1 cellular context compared by ENCODE assay signal in the genomic region with DNA sequence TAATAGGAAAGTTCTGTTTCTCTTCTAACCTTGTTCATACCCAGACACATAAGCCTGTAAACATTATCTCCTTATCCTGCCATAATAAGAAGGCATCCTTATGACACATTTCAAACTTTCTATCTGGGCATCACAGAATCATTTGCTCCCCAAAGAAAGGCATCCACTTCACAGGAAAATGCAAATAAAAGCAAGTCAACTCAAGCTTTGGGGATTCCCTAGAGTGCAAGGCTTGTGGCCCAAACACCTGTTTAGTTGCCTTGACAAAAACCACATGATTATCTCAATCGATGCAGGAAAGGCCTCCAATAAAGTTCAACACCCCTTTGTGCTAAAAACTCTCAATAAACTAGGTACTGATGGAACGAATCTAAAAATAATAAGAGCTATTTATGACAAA.
A peak's percentile ranks its signal among the peaks of the same experiment; 100 is the strongest.
TF ChIP-seq lines count a peak whose summit lies in the region.

No MANE protein-coding gene starts in this region.

TF ChIP-seq in GM12878, 131 proteins besides CTCF, POLR2A, EP300 and RAD21 (continued from another document and continues in another):
- TF ChIP-seq, protein P1, sequence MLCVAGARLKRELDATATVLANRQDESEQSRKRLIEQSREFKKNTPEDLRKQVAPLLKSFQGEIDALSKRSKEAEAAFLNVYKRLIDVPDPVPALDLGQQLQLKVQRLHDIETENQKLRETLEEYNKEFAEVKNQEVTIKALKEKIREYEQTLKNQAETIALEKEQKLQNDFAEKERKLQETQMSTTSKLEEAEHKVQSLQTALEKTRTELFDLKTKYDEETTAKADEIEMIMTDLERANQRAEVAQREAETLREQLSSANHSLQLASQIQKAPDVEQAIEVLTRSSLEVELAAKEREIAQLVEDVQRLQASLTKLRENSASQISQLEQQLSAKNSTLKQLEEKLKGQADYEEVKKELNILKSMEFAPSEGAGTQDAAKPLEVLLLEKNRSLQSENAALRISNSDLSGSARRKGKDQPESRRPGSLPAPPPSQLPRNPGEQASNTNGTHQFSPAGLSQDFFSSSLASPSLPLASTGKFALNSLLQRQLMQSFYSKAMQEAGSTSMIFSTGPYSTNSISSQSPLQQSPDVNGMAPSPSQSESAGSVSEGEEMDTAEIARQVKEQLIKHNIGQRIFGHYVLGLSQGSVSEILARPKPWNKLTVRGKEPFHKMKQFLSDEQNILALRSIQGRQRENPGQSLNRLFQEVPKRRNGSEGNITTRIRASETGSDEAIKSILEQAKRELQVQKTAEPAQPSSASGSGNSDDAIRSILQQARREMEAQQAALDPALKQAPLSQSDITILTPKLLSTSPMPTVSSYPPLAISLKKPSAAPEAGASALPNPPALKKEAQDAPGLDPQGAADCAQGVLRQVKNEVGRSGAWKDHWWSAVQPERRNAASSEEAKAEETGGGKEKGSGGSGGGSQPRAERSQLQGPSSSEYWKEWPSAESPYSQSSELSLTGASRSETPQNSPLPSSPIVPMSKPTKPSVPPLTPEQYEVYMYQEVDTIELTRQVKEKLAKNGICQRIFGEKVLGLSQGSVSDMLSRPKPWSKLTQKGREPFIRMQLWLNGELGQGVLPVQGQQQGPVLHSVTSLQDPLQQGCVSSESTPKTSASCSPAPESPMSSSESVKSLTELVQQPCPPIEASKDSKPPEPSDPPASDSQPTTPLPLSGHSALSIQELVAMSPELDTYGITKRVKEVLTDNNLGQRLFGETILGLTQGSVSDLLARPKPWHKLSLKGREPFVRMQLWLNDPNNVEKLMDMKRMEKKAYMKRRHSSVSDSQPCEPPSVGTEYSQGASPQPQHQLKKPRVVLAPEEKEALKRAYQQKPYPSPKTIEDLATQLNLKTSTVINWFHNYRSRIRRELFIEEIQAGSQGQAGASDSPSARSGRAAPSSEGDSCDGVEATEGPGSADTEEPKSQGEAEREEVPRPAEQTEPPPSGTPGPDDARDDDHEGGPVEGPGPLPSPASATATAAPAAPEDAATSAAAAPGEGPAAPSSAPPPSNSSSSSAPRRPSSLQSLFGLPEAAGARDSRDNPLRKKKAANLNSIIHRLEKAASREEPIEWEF (IDR thresholded peaks at IDR 0.05; ENCODE audit: insufficient replicate concordance, low read depth, low read length), result no peak
- TF ChIP-seq MEF2B (IDR thresholded peaks at IDR 0.05; ENCODE audit: partially characterized antibody, poor library complexity, severe bottlenecking) (peak; percentile 79), NR2C2 (IDR thresholded peaks at IDR 0.05; ENCODE audit: borderline replicate concordance, control insufficient read depth, insufficient read length, low read depth) (no peak), ASH2L (IDR thresholded peaks at IDR 0.05; ENCODE audit: borderline replicate concordance, low read depth) (no peak), MEF2A (IDR thresholded peaks at IDR 0.05; ENCODE audit: insufficient read depth, low read depth, low read length) (no peak), NR2C1 (IDR thresholded peaks at IDR 0.05) (no peak), KLF5 (IDR thresholded peaks at IDR 0.05; ENCODE audit: partially characterized antibody) (no peak), TCF12 (IDR thresholded peaks at IDR 0.05; ENCODE audit: low read depth, low read length) (peak; percentile 83), RELA (IDR thresholded peaks at IDR 0.05; ENCODE audit: borderline replicate concordance, partially characterized antibody) (no peak), SPI1 (IDR thresholded peaks at IDR 0.05; ENCODE audit: borderline replicate concordance, insufficient read depth, low read depth, low read length) (no peak), NFYA (IDR thresholded peaks at IDR 0.05; ENCODE audit: borderline replicate concordance, low read depth, low read length) (no peak), MTA2 (IDR thresholded peaks at IDR 0.05; ENCODE audit: low read depth) (peak; percentile 77), TCF3 (IDR thresholded peaks at IDR 0.05; ENCODE audit: borderline replicate concordance, insufficient read depth, low read depth, low read length) (peak; percentile 83; the same call in 1 of the 2 replicates), SMC3 (IDR thresholded peaks at IDR 0.05; ENCODE audit: borderline replicate concordance, low read length) (no peak), IKZF2 (IDR thresholded peaks at IDR 0.05) (peak; percentile 77), WRNIP1 (IDR thresholded peaks at IDR 0.05; ENCODE audit: borderline replicate concordance, low read depth, low read length) (no peak), SP1 (IDR thresholded peaks at IDR 0.05; ENCODE audit: low read depth, low read length) (no peak), NRF1 (conservative IDR thresholded peaks at IDR 0.05; ENCODE audit: low read depth, low read length) (no peak), ZBED1 (IDR thresholded peaks at IDR 0.05; ENCODE audit: borderline replicate concordance) (no peak), YY1 (IDR thresholded peaks at IDR 0.05; ENCODE audit: low read depth, low read length) (no peak), ZSCAN29 (IDR thresholded peaks at IDR 0.05) (no peak), RAD51 (IDR thresholded peaks at IDR 0.05) (no peak), CEBPB (IDR thresholded peaks at IDR 0.05; ENCODE audit: borderline replicate concordance in 1 of 2, low read depth in 2 of 2, low read length in 2 of 2) (no peak), CREB1 (IDR thresholded peaks at IDR 0.05; ENCODE audit: low read depth) (no peak), SMARCA5 (IDR thresholded peaks at IDR 0.05) (no peak), DPF2 (IDR thresholded peaks at IDR 0.05) (0 out of 2 replicates have a peak, but pooled peaks have one; percentile 46), SIX5 (IDR thresholded peaks at IDR 0.05; ENCODE audit: low read depth, low read length, severe bottlenecking) (no peak), HDGF (IDR thresholded peaks at IDR 0.05) (no peak), BACH1 (IDR thresholded peaks at IDR 0.05; ENCODE audit: borderline replicate concordance) (no peak), SMAD5 (IDR thresholded peaks at IDR 0.05; ENCODE audit: low read depth) (no peak), CREM (IDR thresholded peaks at IDR 0.05; ENCODE audit: low read depth) (no peak), BHLHE40 (IDR thresholded peaks at IDR 0.05; ENCODE audit: borderline replicate concordance in 1 of 2, low read depth in 2 of 2, low read length in 1 of 2) (no peak), SREBF2 (IDR thresholded peaks at IDR 0.05; ENCODE audit: low read length) (no peak)
- TF ChIP-seq, protein P2, sequence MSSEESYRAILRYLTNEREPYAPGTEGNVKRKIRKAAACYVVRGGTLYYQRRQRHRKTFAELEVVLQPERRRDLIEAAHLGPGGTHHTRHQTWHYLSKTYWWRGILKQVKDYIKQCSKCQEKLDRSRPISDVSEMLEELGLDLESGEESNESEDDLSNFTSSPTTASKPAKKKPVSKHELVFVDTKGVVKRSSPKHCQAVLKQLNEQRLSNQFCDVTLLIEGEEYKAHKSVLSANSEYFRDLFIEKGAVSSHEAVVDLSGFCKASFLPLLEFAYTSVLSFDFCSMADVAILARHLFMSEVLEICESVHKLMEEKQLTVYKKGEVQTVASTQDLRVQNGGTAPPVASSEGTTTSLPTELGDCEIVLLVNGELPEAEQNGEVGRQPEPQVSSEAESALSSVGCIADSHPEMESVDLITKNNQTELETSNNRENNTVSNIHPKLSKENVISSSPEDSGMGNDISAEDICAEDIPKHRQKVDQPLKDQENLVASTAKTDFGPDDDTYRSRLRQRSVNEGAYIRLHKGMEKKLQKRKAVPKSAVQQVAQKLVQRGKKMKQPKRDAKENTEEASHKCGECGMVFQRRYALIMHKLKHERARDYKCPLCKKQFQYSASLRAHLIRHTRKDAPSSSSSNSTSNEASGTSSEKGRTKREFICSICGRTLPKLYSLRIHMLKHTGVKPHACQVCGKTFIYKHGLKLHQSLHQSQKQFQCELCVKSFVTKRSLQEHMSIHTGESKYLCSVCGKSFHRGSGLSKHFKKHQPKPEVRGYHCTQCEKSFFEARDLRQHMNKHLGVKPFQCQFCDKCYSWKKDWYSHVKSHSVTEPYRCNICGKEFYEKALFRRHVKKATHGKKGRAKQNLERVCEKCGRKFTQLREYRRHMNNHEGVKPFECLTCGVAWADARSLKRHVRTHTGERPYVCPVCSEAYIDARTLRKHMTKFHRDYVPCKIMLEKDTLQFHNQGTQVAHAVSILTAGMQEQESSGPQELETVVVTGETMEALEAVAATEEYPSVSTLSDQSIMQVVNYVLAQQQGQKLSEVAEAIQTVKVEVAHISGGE (CRISPR knock-in tag; IDR thresholded peaks at IDR 0.05), result no peak
- TF ChIP-seq, protein P3, sequence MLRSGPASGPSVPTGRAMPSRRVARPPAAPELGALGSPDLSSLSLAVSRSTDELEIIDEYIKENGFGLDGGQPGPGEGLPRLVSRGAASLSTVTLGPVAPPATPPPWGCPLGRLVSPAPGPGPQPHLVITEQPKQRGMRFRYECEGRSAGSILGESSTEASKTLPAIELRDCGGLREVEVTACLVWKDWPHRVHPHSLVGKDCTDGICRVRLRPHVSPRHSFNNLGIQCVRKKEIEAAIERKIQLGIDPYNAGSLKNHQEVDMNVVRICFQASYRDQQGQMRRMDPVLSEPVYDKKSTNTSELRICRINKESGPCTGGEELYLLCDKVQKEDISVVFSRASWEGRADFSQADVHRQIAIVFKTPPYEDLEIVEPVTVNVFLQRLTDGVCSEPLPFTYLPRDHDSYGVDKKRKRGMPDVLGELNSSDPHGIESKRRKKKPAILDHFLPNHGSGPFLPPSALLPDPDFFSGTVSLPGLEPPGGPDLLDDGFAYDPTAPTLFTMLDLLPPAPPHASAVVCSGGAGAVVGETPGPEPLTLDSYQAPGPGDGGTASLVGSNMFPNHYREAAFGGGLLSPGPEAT (IDR thresholded peaks at IDR 0.05; ENCODE audit: low read depth), result peak; percentile 70; the same call in 1 of the 2 replicates
- TF ChIP-seq, protein P4, sequence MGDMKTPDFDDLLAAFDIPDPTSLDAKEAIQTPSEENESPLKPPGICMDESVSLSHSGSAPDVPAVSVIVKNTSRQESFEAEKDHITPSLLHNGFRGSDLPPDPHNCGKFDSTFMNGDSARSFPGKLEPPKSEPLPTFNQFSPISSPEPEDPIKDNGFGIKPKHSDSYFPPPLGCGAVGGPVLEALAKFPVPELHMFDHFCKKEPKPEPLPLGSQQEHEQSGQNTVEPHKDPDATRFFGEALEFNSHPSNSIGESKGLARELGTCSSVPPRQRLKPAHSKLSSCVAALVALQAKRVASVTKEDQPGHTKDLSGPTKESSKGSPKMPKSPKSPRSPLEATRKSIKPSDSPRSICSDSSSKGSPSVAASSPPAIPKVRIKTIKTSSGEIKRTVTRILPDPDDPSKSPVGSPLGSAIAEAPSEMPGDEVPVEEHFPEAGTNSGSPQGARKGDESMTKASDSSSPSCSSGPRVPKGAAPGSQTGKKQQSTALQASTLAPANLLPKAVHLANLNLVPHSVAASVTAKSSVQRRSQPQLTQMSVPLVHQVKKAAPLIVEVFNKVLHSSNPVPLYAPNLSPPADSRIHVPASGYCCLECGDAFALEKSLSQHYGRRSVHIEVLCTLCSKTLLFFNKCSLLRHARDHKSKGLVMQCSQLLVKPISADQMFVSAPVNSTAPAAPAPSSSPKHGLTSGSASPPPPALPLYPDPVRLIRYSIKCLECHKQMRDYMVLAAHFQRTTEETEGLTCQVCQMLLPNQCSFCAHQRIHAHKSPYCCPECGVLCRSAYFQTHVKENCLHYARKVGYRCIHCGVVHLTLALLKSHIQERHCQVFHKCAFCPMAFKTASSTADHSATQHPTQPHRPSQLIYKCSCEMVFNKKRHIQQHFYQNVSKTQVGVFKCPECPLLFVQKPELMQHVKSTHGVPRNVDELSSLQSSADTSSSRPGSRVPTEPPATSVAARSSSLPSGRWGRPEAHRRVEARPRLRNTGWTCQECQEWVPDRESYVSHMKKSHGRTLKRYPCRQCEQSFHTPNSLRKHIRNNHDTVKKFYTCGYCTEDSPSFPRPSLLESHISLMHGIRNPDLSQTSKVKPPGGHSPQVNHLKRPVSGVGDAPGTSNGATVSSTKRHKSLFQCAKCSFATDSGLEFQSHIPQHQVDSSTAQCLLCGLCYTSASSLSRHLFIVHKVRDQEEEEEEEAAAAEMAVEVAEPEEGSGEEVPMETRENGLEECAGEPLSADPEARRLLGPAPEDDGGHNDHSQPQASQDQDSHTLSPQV (IDR thresholded peaks at IDR 0.05), result no peak
- TF ChIP-seq, protein P5, sequence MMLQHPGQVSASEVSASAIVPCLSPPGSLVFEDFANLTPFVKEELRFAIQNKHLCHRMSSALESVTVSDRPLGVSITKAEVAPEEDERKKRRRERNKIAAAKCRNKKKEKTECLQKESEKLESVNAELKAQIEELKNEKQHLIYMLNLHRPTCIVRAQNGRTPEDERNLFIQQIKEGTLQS (IDR thresholded peaks at IDR 0.05; ENCODE audit: borderline replicate concordance, extremely low read depth, low read depth, low read length), result no peak
- TF ChIP-seq, protein P6, sequence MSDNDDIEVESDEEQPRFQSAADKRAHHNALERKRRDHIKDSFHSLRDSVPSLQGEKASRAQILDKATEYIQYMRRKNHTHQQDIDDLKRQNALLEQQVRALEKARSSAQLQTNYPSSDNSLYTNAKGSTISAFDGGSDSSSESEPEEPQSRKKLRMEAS (IDR thresholded peaks at IDR 0.05; ENCODE audit: low read depth, low read length), result no peak
- TF ChIP-seq, protein P7, sequence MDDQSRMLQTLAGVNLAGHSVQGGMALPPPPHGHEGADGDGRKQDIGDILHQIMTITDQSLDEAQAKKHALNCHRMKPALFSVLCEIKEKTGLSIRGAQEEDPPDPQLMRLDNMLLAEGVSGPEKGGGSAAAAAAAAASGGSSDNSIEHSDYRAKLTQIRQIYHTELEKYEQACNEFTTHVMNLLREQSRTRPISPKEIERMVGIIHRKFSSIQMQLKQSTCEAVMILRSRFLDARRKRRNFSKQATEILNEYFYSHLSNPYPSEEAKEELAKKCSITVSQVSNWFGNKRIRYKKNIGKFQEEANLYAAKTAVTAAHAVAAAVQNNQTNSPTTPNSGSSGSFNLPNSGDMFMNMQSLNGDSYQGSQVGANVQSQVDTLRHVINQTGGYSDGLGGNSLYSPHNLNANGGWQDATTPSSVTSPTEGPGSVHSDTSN (IDR thresholded peaks at IDR 0.05; ENCODE audit: insufficient replicate concordance, low read depth, low read length), result no peak
- TF ChIP-seq, protein P8, sequence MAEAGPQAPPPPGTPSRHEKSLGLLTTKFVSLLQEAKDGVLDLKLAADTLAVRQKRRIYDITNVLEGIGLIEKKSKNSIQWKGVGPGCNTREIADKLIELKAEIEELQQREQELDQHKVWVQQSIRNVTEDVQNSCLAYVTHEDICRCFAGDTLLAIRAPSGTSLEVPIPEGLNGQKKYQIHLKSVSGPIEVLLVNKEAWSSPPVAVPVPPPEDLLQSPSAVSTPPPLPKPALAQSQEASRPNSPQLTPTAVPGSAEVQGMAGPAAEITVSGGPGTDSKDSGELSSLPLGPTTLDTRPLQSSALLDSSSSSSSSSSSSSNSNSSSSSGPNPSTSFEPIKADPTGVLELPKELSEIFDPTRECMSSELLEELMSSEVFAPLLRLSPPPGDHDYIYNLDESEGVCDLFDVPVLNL (IDR thresholded peaks at IDR 0.05; ENCODE audit: low read depth, low read length), result no peak
